In genomic region chr13:37617162-37617561, GRCh38 we compare ENCODE assay signal across 16 cellular contexts. TPM values are rescaled to one million over a fixed set of nuclear protein-coding genes. Genes with fewer than 3 reads are reported as not detected.
DNase-seq lines count a peak whose midpoint lies in the region; ATAC-seq, FAIRE-seq and TF ChIP-seq lines count a peak whose summit lies in the region.
"Had no signal": no experiment of that assay in that cellular context is flagged by ENCODE, and none has a peak within 500 bp of the region (broad histone marks: within the 10 kb centered on the region; RNA-seq: fewer than 3 reads in every experiment).

No MANE protein-coding gene starts in this region.

- BruUV-seq in MCF 10A (replicated peaks; lab: Mats Ljungman, UMichigan): no TSS peak

- no peak overlapping the region for H3K4me3 Mint-ChIP-seq in MCF 10A (ENCODE audit: unreplicated experiment)
- H3K4me3 Mint-ChIP-seq: natural killer cell treated with Interleukin-12 subunit alpha and Interleukin-12 subunit beta and Interleukin-15 and Interleukin-18, amount 100 ng/mL, for 72 hours had no signal

- in situ Hi-C loops in astrocyte of the cerebellum (cut with HindIII; ENCODE audit: low sequenced_read_pairs): no loop called here

- no peaks in the 10 kb centered on the region for H3K36me3 Mint-ChIP-seq in MCF 10A (ENCODE audit: insufficient read depth, unreplicated experiment)

- POLR2A ChIA-PET in MCF 10A (lab: Yijun Ruan, JAX): interaction anchor here (1.0 kb wide), 1 partner anchor 733 kb away, joined by 3 read pairs; the partner anchor contains the start of gene UFM1

- no peaks in the 10 kb centered on the region for H3K9me3 ChIP-seq in breast epithelium

- no peak for FAIRE-seq in urothelium cell line (lab: Jason Lieb, UNC)
- FAIRE-seq: TTC549 had no signal

- H3K27ac ChIP-seq in breast epithelium: no peak overlapping the region
- H3K27ac ChIP-seq: 22Rv1 had no signal

- TF ChIP-seq CTCF in MCF 10A (IDR thresholded peaks at IDR 0.05; ENCODE audit: unreplicated experiment): no peak
- no peak for TF ChIP-seq CTCF in breast epithelium (IDR thresholded peaks at IDR 0.05)
- TF ChIP-seq CTCF in astrocyte of the cerebellum (IDR thresholded peaks at IDR 0.05; ENCODE audit: low read depth, low read length, missing control alignments): no peak

- H3K27me3 Mint-ChIP-seq in MCF 10A (ENCODE audit: insufficient read depth, unreplicated experiment): no peaks in the 10 kb centered on the region
- H3K27me3 Mint-ChIP-seq: natural killer cell treated with Interleukin-12 subunit alpha and Interleukin-12 subunit beta and Interleukin-15 and Interleukin-18, amount 100 ng/mL, for 72 hours had no signal

- no peak for ATAC-seq in sciatic nerve
- ATAC-seq: natural killer cell treated with Interleukin-12 subunit alpha and Interleukin-12 subunit beta and Interleukin-15 and Interleukin-18, amount 100 ng/mL, for 72 hours had no signal

- no peak for TF ChIP-seq POLR2A in breast epithelium (IDR thresholded peaks at IDR 0.05)

- H3K9me3 Mint-ChIP-seq in MCF 10A (ENCODE audit: unreplicated experiment): no peaks in the 10 kb centered on the region

- intact Hi-C loops in MCF 10A (cut with micrococcal nuclease): no loop called here
- intact Hi-C loops in breast epithelium (cut with DNase I; ENCODE audit: low total_unique reads): no loop called here
- intact Hi-C loops in sciatic nerve (cut with DNase I): no loop called here

- H3K27ac Mint-ChIP-seq in MCF 10A (ENCODE audit: low read depth, unreplicated experiment): peak overlapping the region; percentile 24
- H3K27ac Mint-ChIP-seq: natural killer cell treated with Interleukin-12 subunit alpha and Interleukin-12 subunit beta and Interleukin-15 and Interleukin-18, amount 100 ng/mL, for 72 hours had no signal

- H3K4me3 ChIP-seq in breast epithelium (no peak overlapping the region), astrocyte of the cerebellum (ENCODE audit: low read depth, low read length) (no peak overlapping the region)

- CTCF ChIA-PET in MCF 10A (lab: Yijun Ruan, JAX): interaction anchor here (0.7 to 1.8 kb wide), 4 partner anchors 547 to 1299 kb away, joined by 3 to 5 read pairs (median 4); no protein-coding TSS in a partner anchor

- no peaks in the 10 kb centered on the region for H3K27me3 ChIP-seq in breast epithelium

- H3K4me1 Mint-ChIP-seq in MCF 10A (ENCODE audit: insufficient read depth, unreplicated experiment): peaks cover 16% of the 10 kb centered on the region

- DNase-seq in MCF 10A (ENCODE audit: unreplicated experiment): peak; percentile 41
- DNase-seq in breast epithelium (ENCODE audit: low spot score in 2 of 2): no peak
- DNase-seq in astrocyte of the cerebellum (ENCODE audit: low read depth): peak; percentile 42
- DNase-seq in iPS-NIHi11 (ENCODE audit: low spot score): peak; percentile 10
- DNase-seq in urothelium cell line (ENCODE audit: low spot score): peak; percentile 30
- no peak for DNase-seq in NCI-H510A treated with DMSO at 0.1 percent for 48 hours (lab: John Stamatoyannopoulos, UW)
- no peak for DNase-seq in NCI-H2227 (lab: John Stamatoyannopoulos, UW; ENCODE audit: unreplicated experiment)
- no peak for DNase-seq in sciatic nerve (ENCODE audit: low spot score)
- DNase-seq: activated T-cell treated with anti-CD3 and anti-CD28 coated beads, Interleukin-2, amount 50 U/mL, for 1 hour; caudate nucleus; hypothalamus; NCI-H1105 treated with DMSO at 0.1 percent for 48 hours; stimulated activated CD4-positive, alpha-beta T cell treated with anti-CD3 and anti-CD28 coated beads, Interleukin-1b, Interleukin-23, amount 100 ng/mL, for 48 hours had no signal

- H3K4me1 ChIP-seq in breast epithelium: no peaks in the 10 kb centered on the region

- no peaks in the 10 kb centered on the region for H3K36me3 ChIP-seq in breast epithelium

RNA-seq across cellular contexts. Expression of gene POSTN, which starts 18.6 kb away (rescaled TPM):
- total RNA-seq in MCF 10A (2022) (44.0 and 73.0 TPM in 2 replicates), breast epithelium (10 to 100 TPM; 20.1 to 30.8 (median 27.8) TPM), sciatic nerve (27.6 TPM)
- total RNA-seq: natural killer cell treated with Interleukin-12 subunit alpha and Interleukin-12 subunit beta and Interleukin-15 and Interleukin-18, amount 100 ng/mL, for 72 hours had no signal

Comparison
In these comparisons a context has a peak if more than half of its experiments do, and no peak if none do; other contexts are left out.
1. DNase-seq: peak in MCF 10A (single experiment), astrocyte of the cerebellum (single experiment), iPS-NIHi11 (single experiment) and urothelium cell line (single experiment); none in breast epithelium (0 of 2), NCI-H510A treated with DMSO at 0.1 percent for 48 hours (single experiment), NCI-H2227 (single experiment) and sciatic nerve (single experiment).